24 cellular contexts compared by ENCODE assay signal in genomic region chr2:163343316-163343715, GRCh38.
DNase-seq lines count a peak whose midpoint lies in the region; ATAC-seq and TF ChIP-seq lines count a peak whose summit lies in the region.
"Had no signal": no experiment of that assay in that cellular context is flagged by ENCODE, and none has a peak within 500 bp of the region (broad histone marks: within the 10 kb centered on the region; RNA-seq: fewer than 3 reads in every experiment).

No MANE protein-coding gene starts in this region.

- H2BK20ac ChIP-seq in IMR-90 (ENCODE audit: low read depth, low read length), result no peak overlapping the region

- H4K91ac ChIP-seq in IMR-90 (ENCODE audit: insufficient read depth, low read depth, low read length), result no peak overlapping the region

- H3K79me1 ChIP-seq in IMR-90 (ENCODE audit: low read depth in 1 of 2, low read length in 2 of 2), result no peaks in the 10 kb centered on the region

- H3K9me1 ChIP-seq in IMR-90 (ENCODE audit: insufficient read depth, low read length), result no peaks in the 10 kb centered on the region

- no peak overlapping the region for H3K4ac ChIP-seq in IMR-90 (ENCODE audit: low read depth, low read length)

- POLR2A ChIA-PET in IMR-90 (lab: Charles Lee; ENCODE audit: unreplicated experiment), result no interaction called here

- H3K27me3 Mint-ChIP-seq in endodermal cell (ENCODE audit: insufficient read depth), result no peaks in the 10 kb centered on the region

- intact Hi-C loops in IMR-90 (cut with micrococcal nuclease), result loop anchor here (10.0 kb wide), 2 partner anchors 321 to 1131 kb away; no protein-coding TSS in a partner anchor

- H3K14ac ChIP-seq in IMR-90 (replicated peaks; ENCODE audit: low read depth, low read length), result no peak overlapping the region

- H3K4me2 ChIP-seq in IMR-90 (ENCODE audit: low read depth, low read length), result no peak overlapping the region
- H3K4me2 ChIP-seq: SK-N-SH had no signal

- ATAC-seq in IMR-90 (ENCODE audit: low read depth) (no peak), HG03097 (IDR thresholded peaks at IDR 0.05; ENCODE audit: low FRiP score, unreplicated experiment) (no peak)
- ATAC-seq: CD8-positive, alpha-beta T cell; HCT116 had no signal

- dilution Hi-C loops in IMR-90 (cut with HindIII; ENCODE audit: low sequenced_read_pairs, unreplicated experiment), result no loop called here

- H3K56ac ChIP-seq in IMR-90 (ENCODE audit: extremely low read depth, insufficient read depth, low read length), result no peak overlapping the region

- peaks cover 11% of the 10 kb centered on the region for H3K4me1 Mint-ChIP-seq in endodermal cell

- 100% methylated on average over 3 of the region's 7 CpGs; no CpG with 5 or more reads in 1 of the 2 experiments for WGBS in IMR-90 (ENCODE audit: extremely low coverage in 2 of 2, insufficient read length in 1 of 2), 2 experiments
- WGBS in endodermal cell (ENCODE audit: insufficient coverage in 1 of 2, insufficient read length in 1 of 2), 2 experiments, result 89 to 90% methylated on average over 4 to 7 of the region's 7 CpGs

- no peak for TF ChIP-seq RAD21 in IMR-90 (IDR thresholded peaks at IDR 0.05; ENCODE audit: low read length)

- H2AK5ac ChIP-seq in IMR-90 (ENCODE audit: low read depth, low read length), result no peak overlapping the region

- no peak overlapping the region for H3K4me3 ChIP-seq in BE2C (ENCODE audit: low read depth, low read length)
- H3K4me3 ChIP-seq in IMR-90 (ENCODE audit: insufficient read depth, low read depth, low read length), result no peak overlapping the region
- H3K4me3 ChIP-seq in endodermal cell (ENCODE audit: low read length), result no peak overlapping the region

- H4K5ac ChIP-seq in IMR-90 (ENCODE audit: low read depth, low read length), result no peak overlapping the region

- DNase-seq in BE2C (no peak), IMR-90 (peak; percentile 2), SK-N-DZ (ENCODE audit: low spot score) (peak; percentile 58), endodermal cell (no peak), hippocampal formation (lab: John Stamatoyannopoulos, UW) (no peak), cerebellar cortex (ENCODE audit: low spot score) (no peak)
- DNase-seq in central memory CD4-positive, alpha-beta T cell, result no peak
- DNase-seq: Caco-2; CD8-positive, alpha-beta T cell; NCI-H1092 treated with DMSO at 0.1 percent for 48 hours; NCI-H1436; NCI-H187; NCI-H2081 treated with DMSO at 0.1 percent for 48 hours; NCI-H2171; NCI-H226; NCI-H510A treated with DMSO at 0.1 percent for 48 hours; NCI-H748 treated with DMSO at 0.1 percent for 48 hours; SIG-M5; SK-N-SH; SW 1271 had no signal

- H3K27ac ChIP-seq in IMR-90 (ENCODE audit: insufficient read depth, low read length), result no peak overlapping the region
- H3K27ac ChIP-seq in endodermal cell (ENCODE audit: low read depth, low read length), result no peak overlapping the region
- H3K27ac ChIP-seq: C4-2B had no signal

- H3K23ac ChIP-seq in IMR-90 (ENCODE audit: low read depth, low read length), result no peak overlapping the region

- BruUV-seq in IMR-90 (replicated peaks; lab: Mats Ljungman, UMichigan), result no TSS peak

- H3K4me3 Mint-ChIP-seq in endodermal cell, result no peak overlapping the region
- H3K4me3 Mint-ChIP-seq: CD8-positive, alpha-beta T cell; T-helper 1 cell treated with Interleukin-12 subunit alpha and Interleukin-12 subunit beta and Interleukin-4 antibody, amounts not matched to agents 30 μg/mL and 1 μg/mL, for 36 hours had no signal

- H3K9ac ChIP-seq in IMR-90 (ENCODE audit: low read depth, low read length) (no peak overlapping the region), endodermal cell (ENCODE audit: extremely low read depth, low read length, poor library complexity, severe bottlenecking) (no peak overlapping the region)
- H3K9ac ChIP-seq: SK-N-SH had no signal

- no peak overlapping the region for H3K27ac Mint-ChIP-seq in endodermal cell
- H3K27ac Mint-ChIP-seq: CD8-positive, alpha-beta T cell; T-helper 1 cell treated with Interleukin-12 subunit alpha and Interleukin-12 subunit beta and Interleukin-4 antibody, amounts not matched to agents 30 μg/mL and 1 μg/mL, for 36 hours had no signal

- no peak overlapping the region for H2AFZ ChIP-seq in IMR-90 (replicated peaks; ENCODE audit: low read length, poor library complexity)

- H4K20me1 ChIP-seq in IMR-90 (ENCODE audit: insufficient read depth, low read length), result no peaks in the 10 kb centered on the region

- no peak overlapping the region for H2AK9ac ChIP-seq in IMR-90 (replicated peaks; ENCODE audit: low read depth, low read length, poor library complexity)

- H3K36me3 Mint-ChIP-seq in endodermal cell (ENCODE audit: low read depth), result no peaks in the 10 kb centered on the region
- H3K36me3 Mint-ChIP-seq: CD8-positive, alpha-beta T cell had no signal

- no peaks in the 10 kb centered on the region for H3K9me3 Mint-ChIP-seq in endodermal cell
- H3K9me3 Mint-ChIP-seq: T-helper 1 cell treated with Interleukin-12 subunit alpha and Interleukin-12 subunit beta and Interleukin-4 antibody, amounts not matched to agents 30 μg/mL and 1 μg/mL, for 36 hours had no signal

- no peak overlapping the region for H3K18ac ChIP-seq in IMR-90 (ENCODE audit: low read depth, low read length)

- no peak overlapping the region for H2BK5ac ChIP-seq in IMR-90 (ENCODE audit: low read depth, low read length, poor library complexity, severe bottlenecking)

- in situ Hi-C loops in IMR-90 (cut with MboI; ENCODE audit: low sequenced_read_pairs), result no loop called here

- no peak overlapping the region for H2BK15ac ChIP-seq in IMR-90 (ENCODE audit: low read depth, low read length)

- H4K8ac ChIP-seq in IMR-90 (ENCODE audit: low read depth in 2 of 2, low read length in 2 of 2), result no peak overlapping the region

- TF ChIP-seq CTCF in BE2C (IDR thresholded peaks at IDR 0.05; ENCODE audit: low read depth, low read length) (peak; percentile 16; the same call in 1 of the 2 replicates), IMR-90 (conservative IDR thresholded peaks at IDR 0.05; ENCODE audit: low read depth, low read length) (no peak), endodermal cell (conservative IDR thresholded peaks at IDR 0.05) (peak; percentile 63)

- H3K36me3 ChIP-seq in BE2C, result no peaks in the 10 kb centered on the region
- no peaks in the 10 kb centered on the region for H3K36me3 ChIP-seq in IMR-90 (ENCODE audit: control insufficient read depth, insufficient read depth, low read length)
- no peaks in the 10 kb centered on the region for H3K36me3 ChIP-seq in endodermal cell (ENCODE audit: control insufficient read depth, insufficient read depth, low read length)

- CTCF ChIA-PET in IMR-90 (lab: Yijun Ruan, JAX), result interaction anchor here (0.7 kb wide), 1 partner anchor 257 kb away, joined by 3 read pairs; no protein-coding TSS in a partner anchor

- no peak for TF ChIP-seq POLR2A in IMR-90 (IDR thresholded peaks at IDR 0.05; ENCODE audit: low read depth, low read length)

- H3K27me3 ChIP-seq in BE2C, result no peaks in the 10 kb centered on the region
- no peaks in the 10 kb centered on the region for H3K27me3 ChIP-seq in IMR-90 (ENCODE audit: control insufficient read depth, insufficient read depth, low read length)
- H3K27me3 ChIP-seq in endodermal cell (ENCODE audit: control insufficient read depth, insufficient read depth, low read length, poor library complexity, severe bottlenecking), result no peaks in the 10 kb centered on the region

- no peak overlapping the region for H2BK120ac ChIP-seq in IMR-90 (ENCODE audit: low read depth, low read length)

- H3K4me1 ChIP-seq in BE2C (no peaks in the 10 kb centered on the region), IMR-90 (ENCODE audit: control insufficient read depth, insufficient read depth, low read length) (peaks cover 4% of the 10 kb centered on the region; the same call in 1 of the 2 replicates), endodermal cell (ENCODE audit: control insufficient read depth, insufficient read depth, low read length) (peaks cover 5% of the 10 kb centered on the region)
- H3K4me1 ChIP-seq: Caco-2 had no signal

- H3K9me3 ChIP-seq in BE2C, result no peaks in the 10 kb centered on the region
- no peaks in the 10 kb centered on the region for H3K9me3 ChIP-seq in IMR-90 (ENCODE audit: control insufficient read depth, insufficient read depth, low read length)
- H3K9me3 ChIP-seq in endodermal cell (ENCODE audit: control insufficient read depth, low read length), result no peaks in the 10 kb centered on the region
- H3K9me3 ChIP-seq: Caco-2, SK-N-SH had no signal

TF ChIP-seq in IMR-90, 13 proteins besides CTCF, POLR2A, EP300 and RAD21:
- TF ChIP-seq RCOR1 (IDR thresholded peaks at IDR 0.05; ENCODE audit: insufficient replicate concordance, low read length) (no peak), CHD1 (IDR thresholded peaks at IDR 0.05; ENCODE audit: low read depth, low read length) (no peak), NFE2L2 (IDR thresholded peaks at IDR 0.05; ENCODE audit: low read depth, low read length) (no peak), SMC3 (IDR thresholded peaks at IDR 0.05; ENCODE audit: low read depth, low read length) (no peak), CEBPB (IDR thresholded peaks at IDR 0.05; ENCODE audit: low read depth, low read length) (no peak), MAFK (IDR thresholded peaks at IDR 0.05; ENCODE audit: low read depth, low read length) (no peak), FOS (IDR thresholded peaks at IDR 0.05; ENCODE audit: low read depth, low read length) (no peak), BHLHE40 (IDR thresholded peaks at IDR 0.05; ENCODE audit: low read depth, low read length) (no peak), RFX5 (IDR thresholded peaks at IDR 0.05; ENCODE audit: low read depth, low read length) (no peak)
- TF ChIP-seq, protein P1, sequence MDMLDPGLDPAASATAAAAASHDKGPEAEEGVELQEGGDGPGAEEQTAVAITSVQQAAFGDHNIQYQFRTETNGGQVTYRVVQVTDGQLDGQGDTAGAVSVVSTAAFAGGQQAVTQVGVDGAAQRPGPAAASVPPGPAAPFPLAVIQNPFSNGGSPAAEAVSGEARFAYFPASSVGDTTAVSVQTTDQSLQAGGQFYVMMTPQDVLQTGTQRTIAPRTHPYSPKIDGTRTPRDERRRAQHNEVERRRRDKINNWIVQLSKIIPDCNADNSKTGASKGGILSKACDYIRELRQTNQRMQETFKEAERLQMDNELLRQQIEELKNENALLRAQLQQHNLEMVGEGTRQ (IDR thresholded peaks at IDR 0.05; ENCODE audit: low read depth, low read length), result no peak

Comparison
In these comparisons a context has a peak if more than half of its experiments do, and no peak if none do; other contexts are left out.
1. DNase-seq: peak in IMR-90 (single experiment) and SK-N-DZ (single experiment); none in BE2C (single experiment), endodermal cell (single experiment), central memory CD4-positive, alpha-beta T cell (single experiment), hippocampal formation (0 of 2) and cerebellar cortex (single experiment).